ENCODE assay signal across 8 cellular contexts in the genomic region with DNA sequence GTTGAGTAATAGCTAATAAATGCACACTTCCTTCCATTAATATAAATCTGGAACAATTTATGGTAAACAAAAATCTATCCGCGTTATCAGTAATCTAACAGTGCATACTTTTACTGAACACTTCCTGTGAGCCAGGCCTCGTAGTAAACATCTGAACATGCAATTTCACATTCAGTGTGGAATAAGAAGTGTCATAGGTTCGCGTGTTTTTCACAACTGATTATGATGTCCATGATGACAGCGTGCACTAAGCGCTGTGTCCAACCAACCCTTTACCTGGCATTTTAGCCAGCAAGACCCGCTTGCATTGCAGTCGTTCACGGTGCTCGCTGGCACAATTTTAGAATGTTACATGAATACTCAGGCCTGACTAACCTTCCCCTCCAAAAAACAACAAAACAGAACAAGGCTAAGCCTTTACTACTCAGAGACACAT. TPM values are rescaled to one million over a fixed set of nuclear protein-coding genes. Genes with fewer than 3 reads are reported as not detected.
DNase-seq lines count a peak whose midpoint lies in the region; FAIRE-seq and TF ChIP-seq lines count a peak whose summit lies in the region.

No MANE protein-coding gene starts in this region.

- H3K4me3 ChIP-seq in ACC112 (ENCODE audit: low read depth, low read length) (peak overlapping the region; percentile 93), bronchial epithelial cell (ENCODE audit: low read depth, low read length) (peak overlapping the region; percentile 83), mucosa of rectum (ENCODE audit: low read length in 2 of 2) (peak overlapping the region; percentile 71 to 87)

- H3K36me3 ChIP-seq in ACC112 (ENCODE audit: insufficient read depth, low read length) (no peaks in the 10 kb centered on the region), bronchial epithelial cell (ENCODE audit: control insufficient read depth, insufficient read depth, low read length) (peaks cover 2% of the 10 kb centered on the region), mucosa of rectum (ENCODE audit: control insufficient read depth in 2 of 2, insufficient read depth in 2 of 2, low read length in 2 of 2) (peaks cover 10 to 15% of the 10 kb centered on the region in 2 donors)

- peaks cover 31% of the 10 kb centered on the region for H3K4me1 Mint-ChIP-seq in HFFc6 (ENCODE audit: low read depth)

- H3K27me3 Mint-ChIP-seq in HFFc6 (ENCODE audit: insufficient read depth) = peaks cover 10% of the 10 kb centered on the region; the same call in 1 of the 2 replicates

- peak overlapping the region; percentile 94 for H3K27ac Mint-ChIP-seq in HFFc6

- peaks cover 7% of the 10 kb centered on the region for H3K4me1 ChIP-seq in ACC112 (ENCODE audit: control insufficient read depth, insufficient read depth, low read length, unreplicated experiment)
- H3K4me1 ChIP-seq in mucosa of rectum (ENCODE audit: control insufficient read depth in 2 of 2, insufficient read depth in 2 of 2, low read length in 2 of 2) = peaks cover 12 to 14% of the 10 kb centered on the region in 2 donors

- peaks cover 38% of the 10 kb centered on the region for H3K79me2 ChIP-seq in ACC112 (ENCODE audit: control insufficient read depth, insufficient read depth, low read length, unreplicated experiment)

- FAIRE-seq in bronchial epithelial cell (lab: Jason Lieb, UNC) = no peak

- peak overlapping the region; percentile 41 to 48 for H3K9ac ChIP-seq in mucosa of rectum (ENCODE audit: low read depth in 1 of 2, low read length in 2 of 2)

- H3K9me3 Mint-ChIP-seq in HFFc6 = no peaks in the 10 kb centered on the region

- H2AFZ ChIP-seq in ACC112 (ENCODE audit: low read length, unreplicated experiment) = no peak overlapping the region

- H3K9me3 ChIP-seq in mucosa of rectum (ENCODE audit: control insufficient read depth in 2 of 2, low read length in 2 of 2) = no peaks in the 10 kb centered on the region

- H3K36me3 Mint-ChIP-seq in HFFc6 (ENCODE audit: low read depth) = peaks cover 11% of the 10 kb centered on the region

- no peak for TF ChIP-seq CTCF in HFFc6 (IDR thresholded peaks at IDR 0.05)
- TF ChIP-seq CTCF in bronchial epithelial cell (IDR thresholded peaks at IDR 0.05; ENCODE audit: insufficient read depth, low read length, severe bottlenecking) = no peak

- H3K27me3 ChIP-seq in ACC112 (ENCODE audit: insufficient read depth, low read length) = no peaks in the 10 kb centered on the region
- no peaks in the 10 kb centered on the region for H3K27me3 ChIP-seq in bronchial epithelial cell (ENCODE audit: control insufficient read depth, insufficient read depth, low read length)
- H3K27me3 ChIP-seq in mucosa of rectum (ENCODE audit: control insufficient read depth in 2 of 2, insufficient read depth in 2 of 2, low read length in 2 of 2) = no peaks in the 10 kb centered on the region

- peak overlapping the region; percentile 95 for H3K4me3 Mint-ChIP-seq in HFFc6

- H3K27ac ChIP-seq in ACC112 (ENCODE audit: low read depth, low read length) = no peak overlapping the region
- H3K27ac ChIP-seq in mucosa of rectum (ENCODE audit: low read depth in 2 of 2, low read length in 2 of 2) = peak overlapping the region; percentile 31 to 35

- DNase-seq in HFFc6 (no peak), bronchial epithelial cell (ENCODE audit: low read depth) (no peak), COR-L47 (lab: John Stamatoyannopoulos, UW) (no peak), NCI-H2029 (lab: John Stamatoyannopoulos, UW) (no peak), LoVo (ENCODE audit: low spot score) (no peak), MV-4-11 (lab: John Stamatoyannopoulos, UW) (no peak)

RNA-seq across cellular contexts. Expression of a gene that starts 2.1 kb away (rescaled TPM):
- total RNA-seq in HFFc6 (2021; fragmentation: NEBNext Ultra II Directional; extraction: Animal tissue kit (Norgen Biotek cat#: 25700)) = 10 to 100 TPM; 51.1 to 60.9 (median 53.2) TPM
- 10.5 and 13.1 TPM in 2 replicates for total RNA-seq in bronchial epithelial cell
